Comparison of ENCODE assay signal across 20 cellular contexts in the genomic region with DNA sequence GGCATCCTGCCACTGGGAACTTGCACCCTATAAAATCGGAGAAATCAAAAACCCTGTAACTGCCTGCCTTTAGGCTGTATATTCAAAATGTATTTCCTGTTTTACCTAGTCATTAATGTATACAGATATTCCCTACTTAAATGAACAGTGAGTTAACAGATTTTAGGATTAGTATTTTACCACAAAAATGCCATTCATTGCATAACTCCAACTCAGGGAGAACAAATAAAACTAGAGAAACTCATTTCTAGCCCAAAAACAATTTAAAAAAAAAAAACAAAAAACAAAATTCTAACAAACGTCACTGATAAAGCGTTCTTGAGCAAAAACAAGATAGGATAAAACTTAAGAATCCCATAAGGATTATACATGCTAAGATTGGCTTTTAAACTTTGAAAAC.
"Had no signal": no experiment of that assay in that cellular context is flagged by ENCODE, and none has a peak within 500 bp of the region (broad histone marks: within the 10 kb centered on the region; RNA-seq: fewer than 3 reads in every experiment).

No MANE protein-coding gene starts in this region.

- H3K9me3 Mint-ChIP-seq: activated B cell treated with CpG ODN at 0.5 μM for 24 hours; activated CD4-positive, alpha-beta T cell treated with anti-CD3 and anti-CD28 coated beads, Interleukin-2, amount 10 ng/mL, durations not matched to agents 24 days and 14 days; activated naive CD8-positive, alpha-beta T cell treated with anti-CD3 and anti-CD28 coated beads for 36 hours had no signal

- H3K27me3 Mint-ChIP-seq: activated B cell treated with CpG ODN at 0.5 μM for 24 hours; activated CD4-positive, alpha-beta T cell treated with anti-CD3 and anti-CD28 coated beads, Interleukin-2, amount 10 ng/mL, durations not matched to agents 24 days and 14 days; activated CD8-positive, alpha-beta memory T cell treated with anti-CD3 and anti-CD28 coated beads, Interleukin-2, amount 10 ng/mL, durations not matched to agents 7 days and 5 days; activated naive CD8-positive, alpha-beta T cell treated with anti-CD3 and anti-CD28 coated beads for 36 hours had no signal

- H3K27ac Mint-ChIP-seq: activated B cell treated with CpG ODN at 0.5 μM for 24 hours; activated CD4-positive, alpha-beta T cell treated with anti-CD3 and anti-CD28 coated beads, Interleukin-2, amount 10 ng/mL, durations not matched to agents 24 days and 14 days; activated CD8-positive, alpha-beta memory T cell treated with anti-CD3 and anti-CD28 coated beads, Interleukin-2, amount 10 ng/mL, durations not matched to agents 7 days and 5 days; activated naive CD8-positive, alpha-beta T cell treated with anti-CD3 and anti-CD28 coated beads for 36 hours had no signal

- H3K4me3 Mint-ChIP-seq: activated B cell treated with CpG ODN at 0.5 μM for 24 hours; activated CD4-positive, alpha-beta T cell treated with anti-CD3 and anti-CD28 coated beads, Interleukin-2, amount 10 ng/mL, durations not matched to agents 24 days and 14 days; activated CD8-positive, alpha-beta memory T cell treated with anti-CD3 and anti-CD28 coated beads, Interleukin-2, amount 10 ng/mL, durations not matched to agents 7 days and 5 days; activated naive CD8-positive, alpha-beta T cell treated with anti-CD3 and anti-CD28 coated beads for 36 hours had no signal

- DNase-seq: activated B cell treated with CpG ODN at 0.5 μM for 24 hours; activated CD4-positive, alpha-beta T cell treated with anti-CD3 and anti-CD28 coated beads for 1 hour; activated CD4-positive, alpha-beta T cell treated with anti-CD3 and anti-CD28 coated beads, Interleukin-2, amount 10 ng/mL, durations not matched to agents 24 days and 14 days; activated CD4-positive, alpha-beta T cell treated with anti-CD3 and anti-CD28 coated beads, Interleukin-2, amount 50 U/mL, for 48 hours; activated CD8-positive, alpha-beta memory T cell treated with anti-CD3 and anti-CD28 coated beads, Interleukin-2, amount 10 ng/mL, durations not matched to agents 7 days and 5 days; activated naive CD8-positive, alpha-beta T cell treated with anti-CD3 and anti-CD28 coated beads for 36 hours; anterior cingulate cortex; cerebellar nuclear complex; MM.1S; NCI-H1105; NCI-H1436; NCI-H1694 treated with DMSO at 0.1 percent for 48 hours; NCI-H2029 treated with DMSO at 0.1 percent for 48 hours; NCI-H524; SHP77; T-helper 2 cell; T1000 had no signal

- FAIRE-seq: colon, RCC 7860, TTC549 had no signal
